In genomic region chr5:58666598-58667595, GRCh38 we compare ENCODE assay signal across 18 cellular contexts.
DNase-seq lines count a peak whose midpoint lies in the region; ATAC-seq, FAIRE-seq and TF ChIP-seq lines count a peak whose summit lies in the region.
"Had no signal": no experiment of that assay in that cellular context is flagged by ENCODE, and none has a peak within 500 bp of the region (broad histone marks: within the 10 kb centered on the region; RNA-seq: fewer than 3 reads in every experiment).

No MANE protein-coding gene starts in this region.

- no peak overlapping the region for H2BK15ac ChIP-seq in H1 (ENCODE audit: low read length)

- H3K23ac ChIP-seq in H1 (ENCODE audit: insufficient read length), result no peak overlapping the region

- H3K23me2 ChIP-seq in H1 (ENCODE audit: low read depth, low read length), result no peaks in the 10 kb centered on the region

- no peaks in the 10 kb centered on the region for H3K79me2 ChIP-seq in H1 (ENCODE audit: control insufficient read depth in 1 of 2, insufficient read depth in 2 of 2, low read length in 2 of 2)

- no peak overlapping the region for H4K8ac ChIP-seq in H1 (ENCODE audit: extremely low read depth, insufficient read depth, low read length)

- H2BK12ac ChIP-seq in H1 (ENCODE audit: low read depth, low read length), result no peak overlapping the region

- H4K5ac ChIP-seq in H1 (ENCODE audit: insufficient read length, low read depth, low read length), result no peak overlapping the region

- FAIRE-seq in H1 (lab: Jason Lieb, UNC), result no peak
- FAIRE-seq: GM12892, HTR-8/SVneo had no signal

- peaks cover 35% of the 10 kb centered on the region for H3K4me1 ChIP-seq in BE2C
- H3K4me1 ChIP-seq in H1 (replicated peaks in 1 of 4; ENCODE audit: control insufficient read depth in 3 of 4, insufficient read depth in 4 of 4, low read length in 3 of 4), result no peaks in the 10 kb centered on the region
- H3K4me1 ChIP-seq: BLaER1, transverse colon had no signal

- CTCF ChIA-PET in H1 (lab: Charles Lee; ENCODE audit: partially characterized antibody), result interaction anchor here (0.9 to 1.8 kb wide), 3 partner anchors 9 to 23 kb away, joined by 3 to 6 read pairs (median 4); no protein-coding TSS in a partner anchor

- no peaks in the 10 kb centered on the region for H4K20me1 ChIP-seq in H1 (replicated peaks in 1 of 2; ENCODE audit: control insufficient read depth in 1 of 2, insufficient read depth in 2 of 2, low read length in 2 of 2)
- H4K20me1 ChIP-seq: BLaER1 had no signal

- H3K4me2 ChIP-seq in H1 (ENCODE audit: insufficient read depth in 1 of 2, low read depth in 2 of 2, low read length in 2 of 2), result no peak overlapping the region
- H3K4me2 ChIP-seq: BLaER1 had no signal

- no peak overlapping the region for H3K27ac Mint-ChIP-seq in activated T-cell treated with anti-CD3 and anti-CD28 coated beads, Interleukin-2, amount 50 U/mL, for 24 hours
- no peak overlapping the region for H3K27ac Mint-ChIP-seq in activated naive CD8-positive, alpha-beta T cell treated with anti-CD3 and anti-CD28 coated beads, Interleukin-2, amount 50 U/mL, for 24 hours

- H2BK5ac ChIP-seq in H1 (ENCODE audit: low read depth, low read length), result no peak overlapping the region

- H3K79me1 ChIP-seq in H1 (ENCODE audit: low read depth, low read length), result no peaks in the 10 kb centered on the region

- no peak overlapping the region for H3K18ac ChIP-seq in H1 (ENCODE audit: extremely low read depth, low read length)

- no peaks in the 10 kb centered on the region for H3K27me3 ChIP-seq in BE2C
- H3K27me3 ChIP-seq in H1 (replicated peaks in 1 of 4; ENCODE audit: control insufficient read depth in 3 of 4, extremely low read depth in 1 of 4, insufficient read depth in 3 of 4, low read length in 3 of 4), result no peaks in the 10 kb centered on the region
- H3K27me3 ChIP-seq: BLaER1, dorsolateral prefrontal cortex, transverse colon had no signal

- no peak for TF ChIP-seq CTCF in BE2C (IDR thresholded peaks at IDR 0.05; ENCODE audit: low read depth, low read length)
- TF ChIP-seq CTCF in H1 (IDR thresholded peaks at IDR 0.05; ENCODE audit: control extremely low read depth in 1 of 3, insufficient read depth in 1 of 3, low read depth in 1 of 3, low read length in 3 of 3), result no peak

- no peak overlapping the region for H3K4me3 Mint-ChIP-seq in activated T-cell treated with anti-CD3 and anti-CD28 coated beads, Interleukin-2, amount 50 U/mL, for 24 hours
- no peak overlapping the region for H3K4me3 Mint-ChIP-seq in activated naive CD8-positive, alpha-beta T cell treated with anti-CD3 and anti-CD28 coated beads, Interleukin-2, amount 50 U/mL, for 24 hours

- H3K36me3 Mint-ChIP-seq in activated T-cell treated with anti-CD3 and anti-CD28 coated beads, Interleukin-2, amount 50 U/mL, for 24 hours (ENCODE audit: low read depth), result no peaks in the 10 kb centered on the region
- no peaks in the 10 kb centered on the region for H3K36me3 Mint-ChIP-seq in activated naive CD8-positive, alpha-beta T cell treated with anti-CD3 and anti-CD28 coated beads, Interleukin-2, amount 50 U/mL, for 24 hours (ENCODE audit: low read depth)

- H3K9ac ChIP-seq in H1 (replicated peaks in 1 of 4; ENCODE audit: extremely low read depth in 1 of 4, low read depth in 3 of 4, low read length in 3 of 4), result no peak overlapping the region
- H3K9ac ChIP-seq: BLaER1 had no signal

- 83% methylated on average over 8 of the region's 8 CpGs; no CpG with 5 or more reads in 1 of the 2 experiments for WGBS in H1 (ENCODE audit: extremely low coverage in 1 of 2, insufficient coverage in 1 of 2, insufficient read length in 1 of 2, insufficient replicate concordance in 2 of 2, low coverage in 1 of 2, low lambda C conversion rate in 2 of 2, missing lambda C conversion rate in 1 of 2), 2 experiments

- TF ChIP-seq RAD21 in H1 (IDR thresholded peaks at IDR 0.05 in 1 of 2, conservative IDR thresholded peaks at IDR 0.05 in 1 of 2; ENCODE audit: low read depth in 2 of 2, low read length in 2 of 2), result no peak

- H3K9me3 Mint-ChIP-seq in activated T-cell treated with anti-CD3 and anti-CD28 coated beads, Interleukin-2, amount 50 U/mL, for 24 hours, result no peaks in the 10 kb centered on the region
- no peaks in the 10 kb centered on the region for H3K9me3 Mint-ChIP-seq in activated naive CD8-positive, alpha-beta T cell treated with anti-CD3 and anti-CD28 coated beads, Interleukin-2, amount 50 U/mL, for 24 hours

- no peak overlapping the region for H2BK120ac ChIP-seq in H1 (replicated peaks; ENCODE audit: low read depth, low read length)

- no peaks in the 10 kb centered on the region for H3K4me1 Mint-ChIP-seq in activated T-cell treated with anti-CD3 and anti-CD28 coated beads, Interleukin-2, amount 50 U/mL, for 24 hours (ENCODE audit: low read depth)
- no peaks in the 10 kb centered on the region for H3K4me1 Mint-ChIP-seq in activated naive CD8-positive, alpha-beta T cell treated with anti-CD3 and anti-CD28 coated beads, Interleukin-2, amount 50 U/mL, for 24 hours

- no peaks in the 10 kb centered on the region for H3K9me3 ChIP-seq in BE2C
- H3K9me3 ChIP-seq in H1 (ENCODE audit: insufficient read depth in 2 of 2, low read depth in 1 of 2, low read length in 1 of 2), result no peaks in the 10 kb centered on the region
- H3K9me3 ChIP-seq: BLaER1, MG63, transverse colon had no signal

- in situ Hi-C loops in KBM-7 (cut with MboI; ENCODE audit: low pct_unique_long_range_greater_than_20kb, low sequenced_read_pairs), result no loop called here

- DNase-seq in BE2C (peak; percentile 72), KBM-7 (peak; percentile 20), H1 (ENCODE audit: low read depth in 1 of 2, low spot score in 2 of 2) (no peak), lung microvascular endothelial cell (ENCODE audit: low read depth in 2 of 2) (peak; percentile 67 to 97)
- DNase-seq in activated T-cell treated with anti-CD3 and anti-CD28 coated beads, Interleukin-2, amount 50 U/mL, for 24 hours, result no peak
- DNase-seq in activated naive CD8-positive, alpha-beta T cell treated with anti-CD3 and anti-CD28 coated beads, Interleukin-2, amount 50 U/mL, for 24 hours, result no peak
- DNase-seq: dorsolateral prefrontal cortex; islet precursor cell; MG63; NCI-H226; RPMI8226; stimulated activated CD4-positive, alpha-beta T cell treated with anti-CD3 and anti-CD28 coated beads, Interleukin-4, amount 100 ng/mL, for 24 hours; transverse colon had no signal

- no peaks in the 10 kb centered on the region for H3K36me3 ChIP-seq in BE2C
- H3K36me3 ChIP-seq in H1 (ENCODE audit: control insufficient read depth in 2 of 4, insufficient read depth in 4 of 4, low read length in 3 of 4), result no peaks in the 10 kb centered on the region
- H3K36me3 ChIP-seq: BLaER1, MG63, transverse colon had no signal

- H3K4me3 ChIP-seq in BE2C (ENCODE audit: low read depth, low read length) (no peak overlapping the region), H1 (ENCODE audit: extremely low read depth in 1 of 4, insufficient read depth in 2 of 4, low read depth in 3 of 4, low read length in 4 of 4) (no peak overlapping the region)
- H3K4me3 ChIP-seq: BLaER1, dorsolateral prefrontal cortex, MG63, transverse colon had no signal

- no peak overlapping the region for H2BK20ac ChIP-seq in H1 (ENCODE audit: low read length)

- no peak overlapping the region for H2AK5ac ChIP-seq in H1 (ENCODE audit: low read depth, low read length)

- H4K91ac ChIP-seq in H1 (replicated peaks; ENCODE audit: insufficient read length, low read length), result no peak overlapping the region

- TF ChIP-seq POLR2A in H1 (IDR thresholded peaks at IDR 0.05; ENCODE audit: control extremely low read depth in 1 of 2, low read depth in 2 of 2, low read length in 2 of 2), result no peak

- H3K27me3 Mint-ChIP-seq in activated T-cell treated with anti-CD3 and anti-CD28 coated beads, Interleukin-2, amount 50 U/mL, for 24 hours, result no peaks in the 10 kb centered on the region
- H3K27me3 Mint-ChIP-seq in activated naive CD8-positive, alpha-beta T cell treated with anti-CD3 and anti-CD28 coated beads, Interleukin-2, amount 50 U/mL, for 24 hours, result no peaks in the 10 kb centered on the region

- TF ChIP-seq EP300 in H1 (IDR thresholded peaks at IDR 0.05; ENCODE audit: borderline replicate concordance in 1 of 2, low read depth in 2 of 2, low read length in 2 of 2), result no peak

- H3K56ac ChIP-seq in H1 (replicated peaks; ENCODE audit: insufficient read length, low read depth, low read length), result no peak overlapping the region

- no peak overlapping the region for H3K27ac ChIP-seq in H1 (ENCODE audit: low read depth, low read length)
- H3K27ac ChIP-seq: BLaER1, transverse colon had no signal

- no peak overlapping the region for H2AFZ ChIP-seq in H1 (ENCODE audit: low read length)

- POLR2A ChIA-PET in H1 (lab: Charles Lee; ENCODE audit: partially characterized antibody), result no interaction called here

- ATAC-seq in HG02623 (IDR thresholded peaks at IDR 0.05; ENCODE audit: unreplicated experiment) (no peak), HG03378 (IDR thresholded peaks at IDR 0.05; ENCODE audit: unreplicated experiment) (no peak)
- ATAC-seq in activated naive CD8-positive, alpha-beta T cell treated with anti-CD3 and anti-CD28 coated beads, Interleukin-2, amount 50 U/mL, for 24 hours, result no peak

- no peak overlapping the region for H3K14ac ChIP-seq in H1 (ENCODE audit: insufficient read length)

- H3K4ac ChIP-seq in H1 (replicated peaks; ENCODE audit: insufficient read length, low read depth, low read length), result no peak overlapping the region

TF ChIP-seq in H1, 55 proteins besides CTCF, POLR2A, EP300 and RAD21 (continues in another document):
- TF ChIP-seq CTBP2 (IDR thresholded peaks at IDR 0.05; ENCODE audit: borderline replicate concordance, insufficient read depth, insufficient read length, low read length), result no peak
- no peak for TF ChIP-seq MAX (IDR thresholded peaks at IDR 0.05)
- TF ChIP-seq TEAD4 (IDR thresholded peaks at IDR 0.05; ENCODE audit: low read depth, low read length), result 0 out of 2 replicates have a peak, but pooled peaks have one; percentile 38
- no peak for TF ChIP-seq E2F6 (IDR thresholded peaks at IDR 0.05)
- no peak for TF ChIP-seq BACH1 (IDR thresholded peaks at IDR 0.05; ENCODE audit: low read length)
- TF ChIP-seq USF2 (IDR thresholded peaks at IDR 0.05; ENCODE audit: low read length), result no peak

Comparison
In these comparisons a context has a peak if more than half of its experiments do, and no peak if none do; other contexts are left out.
1. DNase-seq: peak in BE2C (single experiment), KBM-7 (single experiment) and lung microvascular endothelial cell (2 of 2); none in H1 (0 of 2), activated T-cell treated with anti-CD3 and anti-CD28 coated beads, Interleukin-2, amount 50 U/mL, for 24 hours (single experiment) and activated naive CD8-positive, alpha-beta T cell treated with anti-CD3 and anti-CD28 coated beads, Interleukin-2, amount 50 U/mL, for 24 hours (single experiment).